ENCODE assay signal across 1 cellular context in genomic region chr11:112086422-112087191, GRCh38.
TF ChIP-seq lines count a peak whose summit lies in the region.

Gene SDHD, plus strand, starts transcription at chr11:112086873. Its CDS starts 35 bp downstream, at chr11:112086908.
Gene TIMM8B, minus strand, starts transcription at chr11:112086756. Its CDS starts 33 bp downstream, at chr11:112086723.

TF ChIP-seq in HEK293, 187 proteins besides CTCF, POLR2A, EP300 and RAD21 (continued from another document):
- TF ChIP-seq ZNF280D (tag by site-specific recombination; IDR thresholded peaks at IDR 0.05) (no peak), KLF16 (tag by site-specific recombination; IDR thresholded peaks at IDR 0.05) (no peak), PRDM1 (tag by site-specific recombination; IDR thresholded peaks at IDR 0.05) (no peak), ZNF16 (tag by site-specific recombination; IDR thresholded peaks at IDR 0.05; ENCODE audit: low read depth) (no peak), HOXA7 (CRISPR knock-in tag; IDR thresholded peaks at IDR 0.05; ENCODE audit: borderline replicate concordance) (no peak), ZNF155 (tag by site-specific recombination; IDR thresholded peaks at IDR 0.05) (no peak), ZFP3 (tag by site-specific recombination; IDR thresholded peaks at IDR 0.05; ENCODE audit: low read depth) (no peak), ZNF645 (tag by site-specific recombination; IDR thresholded peaks at IDR 0.05) (no peak), ZNF501 (tag by site-specific recombination; IDR thresholded peaks at IDR 0.05) (peak; percentile 58; the same call in 1 of the 2 replicates), ZNF266 (tag by site-specific recombination; IDR thresholded peaks at IDR 0.05; ENCODE audit: low read depth) (no peak), ZBTB21 (tag by site-specific recombination; IDR thresholded peaks at IDR 0.05) (peak; percentile 47; the same call in 1 of the 2 replicates), ZNF214 (tag by site-specific recombination; IDR thresholded peaks at IDR 0.05; ENCODE audit: borderline replicate concordance) (no peak), ZNF292 (tag by site-specific recombination; IDR thresholded peaks at IDR 0.05; ENCODE audit: borderline replicate concordance, low read depth) (no peak), ZFHX2 (tag by site-specific recombination; conservative IDR thresholded peaks at IDR 0.05) (peak; percentile 67), ZNF248 (tag by site-specific recombination; IDR thresholded peaks at IDR 0.05) (no peak), ZNF140 (tag by site-specific recombination; IDR thresholded peaks at IDR 0.05) (no peak), ZNF514 (tag by site-specific recombination; IDR thresholded peaks at IDR 0.05) (no peak), ZBTB1 (tag by site-specific recombination; IDR thresholded peaks at IDR 0.05) (no peak), ZNF146 (tag by site-specific recombination; IDR thresholded peaks at IDR 0.05) (no peak), ZIC2 (tag by site-specific recombination; IDR thresholded peaks at IDR 0.05) (no peak), MYNN (tag by site-specific recombination; IDR thresholded peaks at IDR 0.05; ENCODE audit: borderline replicate concordance) (no peak), MZF1 (tag by site-specific recombination; IDR thresholded peaks at IDR 0.05; ENCODE audit: borderline replicate concordance) (no peak), KLF17 (tag by site-specific recombination; IDR thresholded peaks at IDR 0.05) (0 out of 2 replicates have a peak, but pooled peaks have one; percentile 54), ZNF747 (tag by site-specific recombination; IDR thresholded peaks at IDR 0.05) (no peak), ZBTB44 (tag by site-specific recombination; IDR thresholded peaks at IDR 0.05) (no peak), ZNF707 (tag by site-specific recombination; IDR thresholded peaks at IDR 0.05) (no peak), ZSCAN23 (tag by site-specific recombination; IDR thresholded peaks at IDR 0.05) (no peak), ZNF510 (tag by site-specific recombination; IDR thresholded peaks at IDR 0.05; ENCODE audit: insufficient replicate concordance) (no peak), ZNF513 (tag by site-specific recombination; IDR thresholded peaks at IDR 0.05) (no peak), ZNF610 (tag by site-specific recombination; IDR thresholded peaks at IDR 0.05; ENCODE audit: borderline replicate concordance) (no peak), ZNF521 (tag by site-specific recombination; IDR thresholded peaks at IDR 0.05) (no peak), PBX3 (CRISPR knock-in tag; IDR thresholded peaks at IDR 0.05) (no peak), ZNF529 (tag by site-specific recombination; IDR thresholded peaks at IDR 0.05; ENCODE audit: insufficient replicate concordance) (no peak), ZNF23 (tag by site-specific recombination; IDR thresholded peaks at IDR 0.05; ENCODE audit: borderline replicate concordance) (no peak)
